1 cellular context compared by ENCODE assay signal in genomic region chr19:18091217-18091608, GRCh38.
TF ChIP-seq lines count a peak whose summit lies in the region.

No MANE protein-coding gene starts in this region.

TF ChIP-seq in K562, 482 proteins besides CTCF, POLR2A, EP300 and RAD21 (continued from another document and continues in another):
- TF ChIP-seq BRF2 (IDR thresholded peaks at IDR 0.05; ENCODE audit: borderline replicate concordance, insufficient read depth, insufficient read length) (no peak), SNRNP70 (optimal IDR thresholded peaks at IDR 0.05; ENCODE audit: low read depth, low read length) (no peak), ZFP91 (CRISPR knock-in tag; IDR thresholded peaks at IDR 0.05) (no peak), SREBF1 (IDR thresholded peaks at IDR 0.05; ENCODE audit: borderline replicate concordance, low read depth, low read length) (no peak), ZNF174 (CRISPR knock-in tag; IDR thresholded peaks at IDR 0.05) (no peak), TEAD1 (CRISPR knock-in tag; IDR thresholded peaks at IDR 0.05) (no peak), SIN3A (IDR thresholded peaks at IDR 0.05; ENCODE audit: borderline replicate concordance in 2 of 2, control insufficient read depth in 1 of 2, low read depth in 2 of 2, low read length in 2 of 2) (no peak), ARNT (IDR thresholded peaks at IDR 0.05) (no peak), ZNF780A (CRISPR knock-in tag; IDR thresholded peaks at IDR 0.05) (no peak), SIX5 (IDR thresholded peaks at IDR 0.05; ENCODE audit: borderline replicate concordance in 1 of 2, insufficient read depth in 1 of 2, low read depth in 1 of 2, low read length in 2 of 2) (no peak), TAF15 (IDR thresholded peaks at IDR 0.05; ENCODE audit: low read depth, low read length) (no peak), HMGXB4 (CRISPR knock-in tag; IDR thresholded peaks at IDR 0.05) (no peak), ZNF277 (CRISPR knock-in tag; IDR thresholded peaks at IDR 0.05; ENCODE audit: borderline replicate concordance) (no peak), ZNF316 (IDR thresholded peaks at IDR 0.05) (no peak), HNRNPUL1 (IDR thresholded peaks at IDR 0.05; ENCODE audit: low read length) (no peak), LARP7 (IDR thresholded peaks at IDR 0.05) (no peak), HEY1 (CRISPR knock-in tag; IDR thresholded peaks at IDR 0.05; ENCODE audit: borderline replicate concordance) (no peak), RCOR1 (IDR thresholded peaks at IDR 0.05; ENCODE audit: borderline replicate concordance in 1 of 2, low read depth in 2 of 2, low read length in 2 of 2) (no peak), RAD51 (IDR thresholded peaks at IDR 0.05; ENCODE audit: borderline replicate concordance, low read depth) (peak; percentile 32; the same call in 1 of the 2 replicates), CHD4 (IDR thresholded peaks at IDR 0.05; ENCODE audit: insufficient read depth, insufficient replicate concordance, low read depth, low read length, poor library complexity, severe bottlenecking) (no peak), STAG1 (CRISPR knock-in tag; IDR thresholded peaks at IDR 0.05; ENCODE audit: borderline replicate concordance) (no peak), TRIM24 (IDR thresholded peaks at IDR 0.05) (no peak), ZFP30 (CRISPR knock-in tag; IDR thresholded peaks at IDR 0.05; ENCODE audit: borderline replicate concordance) (no peak), BMI1 (IDR thresholded peaks at IDR 0.05; ENCODE audit: low read length) (no peak), ZNF644 (tag; IDR thresholded peaks at IDR 0.05; ENCODE audit: low read depth) (0 out of 2 replicates have a peak, but pooled peaks have one; percentile 49), ZNF79 (CRISPR knock-in tag; IDR thresholded peaks at IDR 0.05; ENCODE audit: low read depth) (no peak), CHD1 (IDR thresholded peaks at IDR 0.05; ENCODE audit: low read length) (no peak), E2F8 (IDR thresholded peaks at IDR 0.05; ENCODE audit: low read depth, partially characterized antibody) (no peak), KDM1A (IDR thresholded peaks at IDR 0.05) (no peak), BACH1 (tag; IDR thresholded peaks at IDR 0.05) (0 out of 2 replicates have a peak, but pooled peaks have one; percentile 44), RBM39 (optimal IDR thresholded peaks at IDR 0.05; ENCODE audit: low read depth, low read length) (no peak), CHD2 (IDR thresholded peaks at IDR 0.05; ENCODE audit: low read depth, low read length) (0 out of 2 replicates have a peak, but pooled peaks have one; percentile 17), ZNF395 (CRISPR knock-in tag; IDR thresholded peaks at IDR 0.05) (no peak), KLF1 (tag; IDR thresholded peaks at IDR 0.05) (no peak), CBFB (CRISPR knock-in tag; IDR thresholded peaks at IDR 0.05) (no peak), TRIM28 (IDR thresholded peaks at IDR 0.05) (no peak), SMARCA4 (IDR thresholded peaks at IDR 0.05) (no peak), PCBP1 (IDR thresholded peaks at IDR 0.05; ENCODE audit: low read depth, low read length, poor library complexity, severe bottlenecking) (no peak), ZFX (CRISPR knock-in tag; IDR thresholded peaks at IDR 0.05) (peak; percentile 39; the same call in 1 of the 2 replicates), ZNF583 (CRISPR knock-in tag; IDR thresholded peaks at IDR 0.05) (peak; percentile 76; the same call in 1 of the 2 replicates), ARHGAP35 (IDR thresholded peaks at IDR 0.05; ENCODE audit: partially characterized antibody) (no peak), NEUROD1 (IDR thresholded peaks at IDR 0.05; ENCODE audit: borderline replicate concordance, low read depth, low read length, partially characterized antibody) (no peak), DDX20 (tag; IDR thresholded peaks at IDR 0.05; ENCODE audit: low read depth) (no peak), ELK1 (CRISPR knock-in tag; IDR thresholded peaks at IDR 0.05) (no peak), ZNF695 (CRISPR knock-in tag; IDR thresholded peaks at IDR 0.05) (no peak), HMGN3 (IDR thresholded peaks at IDR 0.05; ENCODE audit: borderline replicate concordance, extremely low read depth, insufficient read length, low read depth, low read length) (peak; percentile 17), NCOR1 (IDR thresholded peaks at IDR 0.05) (peak; percentile 44; the same call in 1 of the 2 replicates), ZKSCAN3 (CRISPR knock-in tag; IDR thresholded peaks at IDR 0.05) (no peak), ZNF609 (CRISPR knock-in tag; IDR thresholded peaks at IDR 0.05; ENCODE audit: borderline replicate concordance) (no peak), RBM34 (IDR thresholded peaks at IDR 0.05; ENCODE audit: borderline replicate concordance, insufficient read depth, low read length) (no peak), JUNB (CRISPR knock-in tag; conservative IDR thresholded peaks at IDR 0.05) (no peak), MIER1 (IDR thresholded peaks at IDR 0.05; ENCODE audit: low read depth) (no peak), ZKSCAN8 (CRISPR knock-in tag; IDR thresholded peaks at IDR 0.05) (no peak), SETDB1 (IDR thresholded peaks at IDR 0.05; ENCODE audit: low read length) (no peak)
